8 cellular contexts compared by ENCODE assay signal in the genomic region with DNA sequence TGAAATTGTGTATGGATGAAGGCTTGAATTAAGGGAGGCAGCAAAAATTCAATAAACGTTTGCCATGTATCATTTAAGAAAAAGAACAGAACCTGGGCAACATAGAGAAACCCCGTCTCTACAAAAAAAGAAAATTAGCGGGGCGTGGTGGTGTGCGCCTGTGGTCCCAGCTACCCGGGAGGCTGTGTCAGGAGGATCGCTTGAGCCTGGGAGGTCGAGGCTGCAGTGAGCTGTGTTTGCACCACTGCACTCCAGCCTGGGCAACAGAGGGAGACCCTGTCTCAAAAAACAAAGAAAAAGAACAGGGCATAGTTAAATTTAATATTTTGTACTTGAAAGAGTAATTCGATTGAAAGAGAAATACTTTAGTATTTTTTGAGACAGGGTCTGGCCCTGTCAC. TPM values are rescaled to one million over a fixed set of nuclear protein-coding genes. Genes with fewer than 3 reads are reported as not detected.
DNase-seq lines count a peak whose midpoint lies in the region; ATAC-seq and TF ChIP-seq lines count a peak whose summit lies in the region.

No MANE protein-coding gene starts in this region.

- H3K4me1 ChIP-seq in mammary epithelial cell (ENCODE audit: insufficient read depth, low read length): peaks cover 24% of the 10 kb centered on the region
- H3K4me1 ChIP-seq in mucosa of stomach (ENCODE audit: control insufficient read depth, insufficient read depth, low read length): peaks cover 6% of the 10 kb centered on the region

- H3K36me3 Mint-ChIP-seq in stimulated activated naive CD8-positive, alpha-beta T cell treated with anti-CD3 and anti-CD28 coated beads, Interleukin-15, Interleukin-2, amounts not matched to agents 100 ng/mL and 50 ng/mL, for 24 hours (ENCODE audit: low read depth): peaks cover 69% of the 10 kb centered on the region

- peak overlapping the region; percentile 75 for H3K9ac ChIP-seq in mammary epithelial cell (ENCODE audit: insufficient read depth, low read length)
- H3K9ac ChIP-seq in mucosa of stomach (ENCODE audit: low read length): peak overlapping the region; percentile 72

- DNase-seq in stimulated activated naive CD8-positive, alpha-beta T cell treated with anti-CD3 and anti-CD28 coated beads, Interleukin-15, Interleukin-2, amounts not matched to agents 100 U/mL and 50 U/mL, for 24 hours: no peak
- DNase-seq in mammary epithelial cell: no peak
- DNase-seq in RKO (ENCODE audit: low spot score): no peak
- no peak for DNase-seq in epidermal melanocyte (ENCODE audit: insufficient read length, low spot score)
- no peak for DNase-seq in RPMI8226

- H3K4me1 Mint-ChIP-seq in stimulated activated naive CD8-positive, alpha-beta T cell treated with anti-CD3 and anti-CD28 coated beads, Interleukin-15, Interleukin-2, amounts not matched to agents 100 ng/mL and 50 ng/mL, for 24 hours (ENCODE audit: low read depth): peaks cover 41% of the 10 kb centered on the region

- peak overlapping the region; percentile 59 for H3K27ac ChIP-seq in mammary epithelial cell (ENCODE audit: insufficient read depth, low read depth, low read length)

- intact Hi-C loops in mammary epithelial cell (cut with micrococcal nuclease): no loop called here

- peak overlapping the region; percentile 86 for H3K4me2 ChIP-seq in mammary epithelial cell (ENCODE audit: insufficient read depth, low read depth, low read length)

- CTCF ChIA-PET in mammary epithelial cell (lab: Charles Lee; ENCODE audit: low non-redundant PET): no interaction called here

- peak overlapping the region; percentile 98 for H3K4me3 Mint-ChIP-seq in stimulated activated naive CD8-positive, alpha-beta T cell treated with anti-CD3 and anti-CD28 coated beads, Interleukin-15, Interleukin-2, amounts not matched to agents 100 ng/mL and 50 ng/mL, for 24 hours

- BruUV-seq in mammary epithelial cell (replicated peaks; lab: Mats Ljungman, UMichigan): no TSS peak

- H3K27me3 ChIP-seq in mammary epithelial cell (ENCODE audit: insufficient read depth, low read length) (no peaks in the 10 kb centered on the region), mucosa of stomach (ENCODE audit: control insufficient read depth, insufficient read depth, low read length) (no peaks in the 10 kb centered on the region)

- dilution Hi-C loops in mammary epithelial cell (cut with HindIII; ENCODE audit: low sequenced_read_pairs): no loop called here

- H3K36me3 ChIP-seq in mammary epithelial cell (ENCODE audit: insufficient read depth, low read length): peaks cover 7% of the 10 kb centered on the region
- no peaks in the 10 kb centered on the region for H3K36me3 ChIP-seq in mucosa of stomach (ENCODE audit: control insufficient read depth, insufficient read depth, low read length)

- 71% methylated on average over 7 of the region's 9 CpGs for WGBS in mammary epithelial cell (ENCODE audit: low coverage, missing lambda C conversion rate)

- H3K9me3 Mint-ChIP-seq in stimulated activated naive CD8-positive, alpha-beta T cell treated with anti-CD3 and anti-CD28 coated beads, Interleukin-15, Interleukin-2, amounts not matched to agents 100 ng/mL and 50 ng/mL, for 24 hours: no peaks in the 10 kb centered on the region

- peak overlapping the region; percentile 97 for H3K27ac Mint-ChIP-seq in stimulated activated naive CD8-positive, alpha-beta T cell treated with anti-CD3 and anti-CD28 coated beads, Interleukin-15, Interleukin-2, amounts not matched to agents 100 ng/mL and 50 ng/mL, for 24 hours

- no peaks in the 10 kb centered on the region for H3K27me3 Mint-ChIP-seq in stimulated activated naive CD8-positive, alpha-beta T cell treated with anti-CD3 and anti-CD28 coated beads, Interleukin-15, Interleukin-2, amounts not matched to agents 100 ng/mL and 50 ng/mL, for 24 hours

- H4K20me1 ChIP-seq in mammary epithelial cell (ENCODE audit: insufficient read depth, low read length): peaks cover 18% of the 10 kb centered on the region

- ATAC-seq in stimulated activated naive CD8-positive, alpha-beta T cell treated with anti-CD3 and anti-CD28 coated beads, Interleukin-15, Interleukin-2, amounts not matched to agents 100 U/mL and 50 U/mL, for 24 hours: no peak
- no peak for ATAC-seq in HG03469 (IDR thresholded peaks at IDR 0.05; ENCODE audit: unreplicated experiment)

- H3K9me3 ChIP-seq in mammary epithelial cell (replicated peaks; ENCODE audit: insufficient read depth, low read length) (no peaks in the 10 kb centered on the region), mucosa of stomach (ENCODE audit: control insufficient read depth, low read length) (no peaks in the 10 kb centered on the region)

- in situ Hi-C loops in mammary epithelial cell (cut with MboI; ENCODE audit: low sequenced_read_pairs in 2 of 2): no loop called here

- peaks cover 68% of the 10 kb centered on the region for H3K79me2 ChIP-seq in mammary epithelial cell (ENCODE audit: insufficient read depth, low read length)

- no peak for TF ChIP-seq CTCF in mammary epithelial cell (conservative IDR thresholded peaks at IDR 0.05 in 1 of 2, IDR thresholded peaks at IDR 0.05 in 1 of 2; ENCODE audit: extremely low read depth in 1 of 2, insufficient read depth in 1 of 2, low read depth in 1 of 2, low read length in 2 of 2)

- H2AFZ ChIP-seq in mammary epithelial cell (ENCODE audit: low read depth, low read length): no peak overlapping the region

- peak overlapping the region; percentile 58 to 90 (median 79) for H3K4me3 ChIP-seq in mammary epithelial cell (replicated peaks in 1 of 3; ENCODE audit: insufficient read depth in 1 of 3, low read depth in 2 of 3, low read length in 3 of 3)
- H3K4me3 ChIP-seq in mucosa of stomach (ENCODE audit: low read length): no peak overlapping the region

RNA-seq across cellular contexts. Expression of a gene that starts 1.4 kb away (rescaled TPM):
- 10 to 100 TPM; 88.7 to 92.5 TPM for total RNA-seq in mammary epithelial cell
- 83.9 TPM for polyA plus RNA-seq in mammary epithelial cell
- polyA minus RNA-seq in mammary epithelial cell: 378 TPM

RNA-seq across cellular contexts. Expression of a gene that starts 25.4 kb away (rescaled TPM):
- 10 to 100 TPM in 1 of 2 donors, 1 to 10 TPM in 1; 5.2 to 17.2 TPM for total RNA-seq in mammary epithelial cell
- polyA plus RNA-seq in mammary epithelial cell: 20.1 TPM
- polyA minus RNA-seq in mammary epithelial cell: 21.2 TPM

RNA-seq across cellular contexts. Expression of a gene that starts 52.0 kb away (rescaled TPM):
- 10 to 100 TPM in 1 of 2 donors, 1 to 10 TPM in 1; 7.1 to 22.7 TPM for total RNA-seq in mammary epithelial cell
- polyA plus RNA-seq in mammary epithelial cell: 5.8 TPM
- 0.93 TPM for polyA minus RNA-seq in mammary epithelial cell
